ENCODE assay signal across 7 cellular contexts in the genomic region with DNA sequence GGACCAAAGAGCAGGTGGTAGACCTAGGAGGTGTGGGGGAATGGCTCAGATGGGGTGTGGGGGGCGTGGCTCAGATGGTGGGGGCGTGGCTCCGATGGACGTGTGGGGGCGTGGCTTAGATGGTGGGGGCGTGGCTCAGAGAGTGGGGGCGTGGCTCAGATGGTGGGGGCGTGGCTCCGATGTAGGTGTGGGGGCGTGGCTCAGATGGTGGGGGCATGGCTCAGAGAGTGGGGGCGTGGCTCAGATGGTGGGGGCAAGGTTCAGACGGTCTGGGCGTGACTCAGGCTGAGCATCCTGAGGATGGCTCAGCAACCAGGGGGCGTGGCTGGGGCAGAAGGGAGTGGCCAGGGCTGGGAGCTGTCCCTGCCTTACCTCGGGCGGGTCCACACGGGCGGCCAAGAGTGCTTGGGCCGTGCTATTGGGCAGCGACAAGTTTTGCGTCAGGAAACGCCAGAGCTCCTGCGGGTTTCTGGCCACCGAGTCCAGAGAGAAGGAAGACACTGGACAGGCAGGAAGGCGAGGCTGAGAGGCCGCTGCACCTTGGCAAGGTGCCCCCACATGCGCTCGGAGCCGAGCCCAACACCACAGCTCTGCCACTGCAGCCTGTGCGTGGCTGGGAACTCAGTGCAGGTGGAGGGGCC. TPM values are rescaled to one million over a fixed set of nuclear protein-coding genes. Genes with fewer than 3 reads are reported as not detected.
DNase-seq lines count a peak whose midpoint lies in the region; ATAC-seq lines count a peak whose summit lies in the region.
"Had no signal": no experiment of that assay in that cellular context is flagged by ENCODE, and none has a peak within 500 bp of the region (broad histone marks: within the 10 kb centered on the region; RNA-seq: fewer than 3 reads in every experiment).

No MANE protein-coding gene starts in this region.

- DNase-seq in AML-193 (lab: John Stamatoyannopoulos, UW) (peak; percentile 43 to 53), M059J (ENCODE audit: low read depth) (peak; percentile 61), iPS-NIHi11 (ENCODE audit: low spot score) (peak; percentile 93), substantia nigra (lab: John Stamatoyannopoulos, UW) (peak in 48 of 49 donors; percentile 37 to 97 (median 86))
- peak; percentile 89 for DNase-seq in activated CD8-positive, alpha-beta memory T cell treated with anti-CD3 and anti-CD28 coated beads, Interleukin-2, amount 50 U/mL, for 48 hours

- no peak for ATAC-seq in HG03025 (IDR thresholded peaks at IDR 0.05; ENCODE audit: low FRiP score, unreplicated experiment)

- H3K27ac ChIP-seq in substantia nigra (ENCODE audit: low read depth, low read length, poor library complexity, severe bottlenecking), result peak overlapping the region; percentile 100

RNA-seq across cellular contexts. Expression of gene ABCA2, which starts 5.9 kb away (rescaled TPM):
- total RNA-seq in M059J (2014; rRNA removed; shearing (Covaris generic)), result 9.2 and 10.2 TPM in 2 replicates

RNA-seq across cellular contexts. Expression of gene FUT7, which starts 9.8 kb away (rescaled TPM):
- total RNA-seq in M059J (2014; rRNA removed; shearing (Covaris generic)), result not detected in 2 replicates
- total RNA-seq: myocyte had no signal

RNA-seq across cellular contexts. Expression of gene NPDC1, which starts 23.9 kb away (rescaled TPM):
- 8.2 and 10.7 TPM in 2 replicates for total RNA-seq in M059J (2014; rRNA removed; shearing (Covaris generic))

RNA-seq across cellular contexts. Expression of gene CLIC3, which starts 25.7 kb away (rescaled TPM):
- total RNA-seq in M059J (2014; rRNA removed; shearing (Covaris generic)), result 11.0 and 18.9 TPM in 2 replicates
- total RNA-seq: myocyte had no signal

RNA-seq across cellular contexts. Expression of gene PAXX, which starts 29.9 kb away (rescaled TPM):
- total RNA-seq in M059J (2014; rRNA removed; shearing (Covaris generic)), result 53.1 and 59.0 TPM in 2 replicates
